ENCODE assay signal across 18 cellular contexts in the genomic region with DNA sequence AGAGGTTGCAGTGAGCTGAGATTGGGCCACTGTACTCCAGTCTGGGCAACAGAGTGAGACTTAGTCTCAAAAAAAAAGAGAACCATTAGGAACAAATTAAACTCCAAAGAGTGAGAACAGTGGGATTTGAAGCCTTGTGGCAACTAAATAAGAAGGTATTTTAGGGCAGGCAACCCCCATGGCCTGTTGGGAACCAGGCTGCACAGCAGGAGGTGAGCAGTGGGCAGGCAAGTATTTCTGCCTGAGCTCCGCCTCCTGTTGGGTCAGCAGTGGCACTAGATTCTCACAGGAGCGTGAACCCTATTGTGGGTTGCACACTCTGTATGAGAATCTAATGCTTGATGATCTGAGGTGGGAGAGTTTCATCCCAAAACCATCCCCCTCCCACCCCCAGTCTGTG.
"Had no signal": no experiment of that assay in that cellular context is flagged by ENCODE, and none has a peak within 500 bp of the region (broad histone marks: within the 10 kb centered on the region; RNA-seq: fewer than 3 reads in every experiment).

No MANE protein-coding gene starts in this region.

- H3K27me3 Mint-ChIP-seq: activated naive CD8-positive, alpha-beta T cell treated with anti-CD3 and anti-CD28 coated beads for 36 hours; dendritic cell treated with granulocyte-macrophage colony-stimulating factor and Interleukin-4, amounts not matched to agents 40 ng/mL and 50 ng/mL, for 4 days had no signal

- H3K27ac Mint-ChIP-seq: activated naive CD8-positive, alpha-beta T cell treated with anti-CD3 and anti-CD28 coated beads for 36 hours; activated T-helper 1 cell treated with anti-CD3 and anti-CD28 coated beads, Interleukin-12 subunit alpha, Interleukin-12 subunit beta, Interleukin-2, Interleukin-4 antibody, amounts not matched to agents 30 ng/mL and 10 ng/mL and 1 ng/mL, durations not matched to agents 14 hours and 24 hours and 36 hours; dendritic cell treated with granulocyte-macrophage colony-stimulating factor and Interleukin-4, amounts not matched to agents 40 ng/mL and 50 ng/mL, for 4 days; effector memory CD8-positive, alpha-beta T cell; naive B cell; T-helper 2 cell treated with Interferon-gamma antibody and Interleukin-4, amounts not matched to agents 5 μg/mL and 100 μg/mL, for 36 hours had no signal

- H3K9ac ChIP-seq: neural progenitor cell had no signal

- H3K27me3 ChIP-seq: neural progenitor cell, ovary, testis had no signal

- H3K9me3 ChIP-seq: ovary, testis had no signal

- H3K4me3 ChIP-seq: neural progenitor cell, ovary, smooth muscle cell, testis had no signal

- H3K27ac ChIP-seq: neural progenitor cell, ovary, testis had no signal

- DNase-seq: activated CD4-positive, alpha-beta T cell treated with anti-CD3 and anti-CD28 coated beads, Interleukin-2, amount 50 U/mL, for 1 hour; activated CD8-positive, alpha-beta memory T cell treated with anti-CD3 and anti-CD28 coated beads for 24 hours; activated naive CD8-positive, alpha-beta T cell treated with anti-CD3 and anti-CD28 coated beads for 36 hours; effector memory CD8-positive, alpha-beta T cell; naive B cell; ovary; stimulated activated CD4-positive, alpha-beta T cell treated with anti-CD3 and anti-CD28 coated beads, Interleukin-4, amount 100 ng/mL, for 4 hours; stimulated activated CD8-positive, alpha-beta memory T cell treated with anti-CD3 and anti-CD28 coated beads, Interleukin-4, amount 100 ng/mL, for 48 hours; stimulated activated naive CD4-positive, alpha-beta T cell treated with Interleukin-2 at 50 U/mL for 16 hours; SW 1271; testis had no signal

- H3K4me1 ChIP-seq: neural progenitor cell, testis had no signal

- H3K9me3 Mint-ChIP-seq: activated naive CD8-positive, alpha-beta T cell treated with anti-CD3 and anti-CD28 coated beads for 36 hours; activated T-helper 1 cell treated with anti-CD3 and anti-CD28 coated beads, Interleukin-12 subunit alpha, Interleukin-12 subunit beta, Interleukin-2, Interleukin-4 antibody, amounts not matched to agents 30 ng/mL and 10 ng/mL and 1 ng/mL, durations not matched to agents 14 hours and 24 hours and 36 hours; dendritic cell treated with granulocyte-macrophage colony-stimulating factor and Interleukin-4, amounts not matched to agents 40 ng/mL and 50 ng/mL, for 4 days had no signal

- H3K4me3 Mint-ChIP-seq: activated naive CD8-positive, alpha-beta T cell treated with anti-CD3 and anti-CD28 coated beads for 36 hours; activated T-helper 1 cell treated with anti-CD3 and anti-CD28 coated beads, Interleukin-12 subunit alpha, Interleukin-12 subunit beta, Interleukin-2, Interleukin-4 antibody, amounts not matched to agents 30 ng/mL and 10 ng/mL and 1 ng/mL, durations not matched to agents 14 hours and 24 hours and 36 hours; brain; dendritic cell treated with granulocyte-macrophage colony-stimulating factor and Interleukin-4, amounts not matched to agents 40 ng/mL and 50 ng/mL, for 4 days; effector memory CD8-positive, alpha-beta T cell; naive B cell; neural progenitor cell; T-helper 2 cell treated with Interferon-gamma antibody and Interleukin-4, amounts not matched to agents 5 μg/mL and 100 μg/mL, for 36 hours had no signal

- ATAC-seq: activated CD4-positive, CD25-positive, alpha-beta regulatory T cell treated with anti-CD3 and anti-CD28 coated beads, Interleukin-2, amount 50 U/mL, for 24 hours; effector memory CD8-positive, alpha-beta T cell had no signal

- H3K36me3 ChIP-seq: neural progenitor cell, ovary had no signal

- H3K36me3 Mint-ChIP-seq: activated naive CD8-positive, alpha-beta T cell treated with anti-CD3 and anti-CD28 coated beads for 36 hours; brain; neural progenitor cell had no signal
